Comparison of ENCODE assay signal across 1 cellular context in the genomic region with DNA sequence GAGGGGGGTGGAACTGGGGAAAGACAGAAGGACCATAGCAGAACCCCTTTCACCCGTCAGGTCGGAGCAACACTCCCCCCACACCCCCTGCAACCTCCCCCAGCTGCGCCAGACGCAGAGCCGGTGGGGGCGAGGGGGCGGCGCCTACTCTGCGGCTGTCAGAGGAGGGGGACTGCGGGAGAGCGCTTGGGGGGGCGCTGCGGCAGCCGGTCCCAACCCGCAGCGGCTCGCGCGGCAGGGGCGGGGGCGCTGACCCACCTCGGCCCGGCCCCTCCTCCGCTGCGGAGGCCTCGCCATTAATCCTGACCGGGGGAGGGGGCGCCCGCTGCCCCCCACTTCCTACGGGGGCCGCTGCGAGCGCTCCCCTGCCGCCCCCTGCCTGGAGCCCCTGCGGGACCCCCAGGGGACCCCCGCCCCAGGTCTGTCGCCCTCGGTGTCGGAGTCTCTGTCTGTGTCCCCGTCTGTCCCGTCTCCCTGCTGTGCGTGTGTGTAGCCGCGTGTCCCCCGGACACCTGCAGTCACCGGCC.
TF ChIP-seq lines count a peak whose summit lies in the region.

No MANE protein-coding gene starts in this region.

TF ChIP-seq in HepG2, 621 proteins besides CTCF, POLR2A, EP300 and RAD21 (continued from another document):
- TF ChIP-seq, protein P1, sequence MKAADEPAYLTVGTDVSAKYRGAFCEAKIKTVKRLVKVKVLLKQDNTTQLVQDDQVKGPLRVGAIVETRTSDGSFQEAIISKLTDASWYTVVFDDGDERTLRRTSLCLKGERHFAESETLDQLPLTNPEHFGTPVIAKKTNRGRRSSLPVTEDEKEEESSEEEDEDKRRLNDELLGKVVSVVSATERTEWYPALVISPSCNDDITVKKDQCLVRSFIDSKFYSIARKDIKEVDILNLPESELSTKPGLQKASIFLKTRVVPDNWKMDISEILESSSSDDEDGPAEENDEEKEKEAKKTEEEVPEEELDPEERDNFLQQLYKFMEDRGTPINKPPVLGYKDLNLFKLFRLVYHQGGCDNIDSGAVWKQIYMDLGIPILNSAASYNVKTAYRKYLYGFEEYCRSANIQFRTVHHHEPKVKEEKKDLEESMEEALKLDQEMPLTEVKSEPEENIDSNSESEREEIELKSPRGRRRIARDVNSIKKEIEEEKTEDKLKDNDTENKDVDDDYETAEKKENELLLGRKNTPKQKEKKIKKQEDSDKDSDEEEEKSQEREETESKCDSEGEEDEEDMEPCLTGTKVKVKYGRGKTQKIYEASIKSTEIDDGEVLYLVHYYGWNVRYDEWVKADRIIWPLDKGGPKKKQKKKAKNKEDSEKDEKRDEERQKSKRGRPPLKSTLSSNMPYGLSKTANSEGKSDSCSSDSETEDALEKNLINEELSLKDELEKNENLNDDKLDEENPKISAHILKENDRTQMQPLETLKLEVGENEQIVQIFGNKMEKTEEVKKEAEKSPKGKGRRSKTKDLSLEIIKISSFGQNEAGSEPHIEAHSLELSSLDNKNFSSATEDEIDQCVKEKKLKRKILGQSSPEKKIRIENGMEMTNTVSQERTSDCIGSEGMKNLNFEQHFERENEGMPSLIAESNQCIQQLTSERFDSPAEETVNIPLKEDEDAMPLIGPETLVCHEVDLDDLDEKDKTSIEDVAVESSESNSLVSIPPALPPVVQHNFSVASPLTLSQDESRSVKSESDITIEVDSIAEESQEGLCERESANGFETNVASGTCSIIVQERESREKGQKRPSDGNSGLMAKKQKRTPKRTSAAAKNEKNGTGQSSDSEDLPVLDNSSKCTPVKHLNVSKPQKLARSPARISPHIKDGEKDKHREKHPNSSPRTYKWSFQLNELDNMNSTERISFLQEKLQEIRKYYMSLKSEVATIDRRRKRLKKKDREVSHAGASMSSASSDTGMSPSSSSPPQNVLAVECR (CRISPR knock-in tag; IDR thresholded peaks at IDR 0.05; ENCODE audit: borderline replicate concordance), result no peak
- TF ChIP-seq ZBTB7B (CRISPR knock-in tag; IDR thresholded peaks at IDR 0.05), result peak; percentile 51; the same call in 1 of the 2 replicates
- TF ChIP-seq, protein P2, sequence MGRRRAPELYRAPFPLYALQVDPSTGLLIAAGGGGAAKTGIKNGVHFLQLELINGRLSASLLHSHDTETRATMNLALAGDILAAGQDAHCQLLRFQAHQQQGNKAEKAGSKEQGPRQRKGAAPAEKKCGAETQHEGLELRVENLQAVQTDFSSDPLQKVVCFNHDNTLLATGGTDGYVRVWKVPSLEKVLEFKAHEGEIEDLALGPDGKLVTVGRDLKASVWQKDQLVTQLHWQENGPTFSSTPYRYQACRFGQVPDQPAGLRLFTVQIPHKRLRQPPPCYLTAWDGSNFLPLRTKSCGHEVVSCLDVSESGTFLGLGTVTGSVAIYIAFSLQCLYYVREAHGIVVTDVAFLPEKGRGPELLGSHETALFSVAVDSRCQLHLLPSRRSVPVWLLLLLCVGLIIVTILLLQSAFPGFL (CRISPR knock-in tag; IDR thresholded peaks at IDR 0.05), result no peak
- no peak for TF ChIP-seq ZNF282 (IDR thresholded peaks at IDR 0.05; ENCODE audit: partially characterized antibody)
- no peak for TF ChIP-seq STAT5B (CRISPR knock-in tag; IDR thresholded peaks at IDR 0.05)
- TF ChIP-seq, protein P3, sequence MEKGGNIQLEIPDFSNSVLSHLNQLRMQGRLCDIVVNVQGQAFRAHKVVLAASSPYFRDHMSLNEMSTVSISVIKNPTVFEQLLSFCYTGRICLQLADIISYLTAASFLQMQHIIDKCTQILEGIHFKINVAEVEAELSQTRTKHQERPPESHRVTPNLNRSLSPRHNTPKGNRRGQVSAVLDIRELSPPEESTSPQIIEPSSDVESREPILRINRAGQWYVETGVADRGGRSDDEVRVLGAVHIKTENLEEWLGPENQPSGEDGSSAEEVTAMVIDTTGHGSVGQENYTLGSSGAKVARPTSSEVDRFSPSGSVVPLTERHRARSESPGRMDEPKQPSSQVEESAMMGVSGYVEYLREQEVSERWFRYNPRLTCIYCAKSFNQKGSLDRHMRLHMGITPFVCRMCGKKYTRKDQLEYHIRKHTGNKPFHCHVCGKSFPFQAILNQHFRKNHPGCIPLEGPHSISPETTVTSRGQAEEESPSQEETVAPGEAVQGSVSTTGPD (CRISPR knock-in tag; IDR thresholded peaks at IDR 0.05), result no peak
- no peak for TF ChIP-seq MAZ (IDR thresholded peaks at IDR 0.05; ENCODE audit: borderline replicate concordance, low read depth, low read length)
- TF ChIP-seq MAZ (CRISPR knock-in tag; IDR thresholded peaks at IDR 0.05; ENCODE audit: low read depth), result peak; percentile 11; the same call in 1 of the 2 replicates
- no peak for TF ChIP-seq ZNF619 (CRISPR knock-in tag; IDR thresholded peaks at IDR 0.05)
- no peak for TF ChIP-seq KDM5A (IDR thresholded peaks at IDR 0.05; ENCODE audit: borderline replicate concordance, low read length)
- TF ChIP-seq ZNF816 (CRISPR knock-in tag; IDR thresholded peaks at IDR 0.05; ENCODE audit: borderline replicate concordance), result no peak
- TF ChIP-seq, protein P4, sequence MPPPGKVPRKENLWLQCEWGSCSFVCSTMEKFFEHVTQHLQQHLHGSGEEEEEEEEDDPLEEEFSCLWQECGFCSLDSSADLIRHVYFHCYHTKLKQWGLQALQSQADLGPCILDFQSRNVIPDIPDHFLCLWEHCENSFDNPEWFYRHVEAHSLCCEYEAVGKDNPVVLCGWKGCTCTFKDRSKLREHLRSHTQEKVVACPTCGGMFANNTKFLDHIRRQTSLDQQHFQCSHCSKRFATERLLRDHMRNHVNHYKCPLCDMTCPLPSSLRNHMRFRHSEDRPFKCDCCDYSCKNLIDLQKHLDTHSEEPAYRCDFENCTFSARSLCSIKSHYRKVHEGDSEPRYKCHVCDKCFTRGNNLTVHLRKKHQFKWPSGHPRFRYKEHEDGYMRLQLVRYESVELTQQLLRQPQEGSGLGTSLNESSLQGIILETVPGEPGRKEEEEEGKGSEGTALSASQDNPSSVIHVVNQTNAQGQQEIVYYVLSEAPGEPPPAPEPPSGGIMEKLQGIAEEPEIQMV (CRISPR knock-in tag; IDR thresholded peaks at IDR 0.05; ENCODE audit: low read depth), result no peak
- no peak for TF ChIP-seq ZNF230 (CRISPR knock-in tag; IDR thresholded peaks at IDR 0.05)
- TF ChIP-seq SP5 (CRISPR knock-in tag; IDR thresholded peaks at IDR 0.05; ENCODE audit: borderline replicate concordance, low read depth), result no peak
- TF ChIP-seq IRF2 (CRISPR knock-in tag; IDR thresholded peaks at IDR 0.05), result 0 out of 2 replicates have a peak, but pooled peaks have one; percentile 4
- TF ChIP-seq KAT7 (CRISPR knock-in tag; IDR thresholded peaks at IDR 0.05; ENCODE audit: borderline replicate concordance), result no peak
- TF ChIP-seq, protein P5, sequence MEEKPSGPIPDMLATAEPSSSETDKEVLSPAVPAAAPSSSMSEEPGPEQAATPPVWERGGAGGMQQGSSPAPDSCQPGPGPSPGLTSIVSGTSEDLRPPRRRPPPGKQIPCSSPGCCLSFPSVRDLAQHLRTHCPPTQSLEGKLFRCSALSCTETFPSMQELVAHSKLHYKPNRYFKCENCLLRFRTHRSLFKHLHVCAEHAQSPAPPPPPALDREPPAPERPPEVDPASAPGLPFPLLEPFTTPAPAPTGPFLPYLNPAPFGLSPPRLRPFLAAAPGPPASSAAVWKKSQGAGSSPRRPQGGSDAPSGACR (CRISPR knock-in tag; IDR thresholded peaks at IDR 0.05), result no peak
- no peak for TF ChIP-seq ZNF564 (CRISPR knock-in tag; IDR thresholded peaks at IDR 0.05)
- no peak for TF ChIP-seq TOE1 (CRISPR knock-in tag; IDR thresholded peaks at IDR 0.05)
- TF ChIP-seq ZNF383 (CRISPR knock-in tag; IDR thresholded peaks at IDR 0.05; ENCODE audit: borderline replicate concordance), result no peak
- TF ChIP-seq AGO1 (IDR thresholded peaks at IDR 0.05; ENCODE audit: low read depth, low read length, poor library complexity, severe bottlenecking), result no peak
- no peak for TF ChIP-seq MED13 (CRISPR knock-in tag; IDR thresholded peaks at IDR 0.05)
- TF ChIP-seq CEBPB (IDR thresholded peaks at IDR 0.05; ENCODE audit: borderline replicate concordance, low read depth, low read length), result no peak
- TF ChIP-seq, protein P6, sequence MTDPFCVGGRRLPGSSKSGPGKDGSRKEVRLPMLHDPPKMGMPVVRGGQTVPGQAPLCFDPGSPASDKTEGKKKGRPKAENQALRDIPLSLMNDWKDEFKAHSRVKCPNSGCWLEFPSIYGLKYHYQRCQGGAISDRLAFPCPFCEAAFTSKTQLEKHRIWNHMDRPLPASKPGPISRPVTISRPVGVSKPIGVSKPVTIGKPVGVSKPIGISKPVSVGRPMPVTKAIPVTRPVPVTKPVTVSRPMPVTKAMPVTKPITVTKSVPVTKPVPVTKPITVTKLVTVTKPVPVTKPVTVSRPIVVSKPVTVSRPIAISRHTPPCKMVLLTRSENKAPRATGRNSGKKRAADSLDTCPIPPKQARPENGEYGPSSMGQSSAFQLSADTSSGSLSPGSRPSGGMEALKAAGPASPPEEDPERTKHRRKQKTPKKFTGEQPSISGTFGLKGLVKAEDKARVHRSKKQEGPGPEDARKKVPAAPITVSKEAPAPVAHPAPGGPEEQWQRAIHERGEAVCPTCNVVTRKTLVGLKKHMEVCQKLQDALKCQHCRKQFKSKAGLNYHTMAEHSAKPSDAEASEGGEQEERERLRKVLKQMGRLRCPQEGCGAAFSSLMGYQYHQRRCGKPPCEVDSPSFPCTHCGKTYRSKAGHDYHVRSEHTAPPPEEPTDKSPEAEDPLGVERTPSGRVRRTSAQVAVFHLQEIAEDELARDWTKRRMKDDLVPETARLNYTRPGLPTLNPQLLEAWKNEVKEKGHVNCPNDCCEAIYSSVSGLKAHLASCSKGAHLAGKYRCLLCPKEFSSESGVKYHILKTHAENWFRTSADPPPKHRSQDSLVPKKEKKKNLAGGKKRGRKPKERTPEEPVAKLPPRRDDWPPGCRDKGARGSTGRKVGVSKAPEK (CRISPR knock-in tag; IDR thresholded peaks at IDR 0.05; ENCODE audit: borderline replicate concordance), result no peak
- no peak for TF ChIP-seq ZNF615 (CRISPR knock-in tag; IDR thresholded peaks at IDR 0.05; ENCODE audit: borderline replicate concordance)
